8 cellular contexts compared by ENCODE assay signal in the genomic region with DNA sequence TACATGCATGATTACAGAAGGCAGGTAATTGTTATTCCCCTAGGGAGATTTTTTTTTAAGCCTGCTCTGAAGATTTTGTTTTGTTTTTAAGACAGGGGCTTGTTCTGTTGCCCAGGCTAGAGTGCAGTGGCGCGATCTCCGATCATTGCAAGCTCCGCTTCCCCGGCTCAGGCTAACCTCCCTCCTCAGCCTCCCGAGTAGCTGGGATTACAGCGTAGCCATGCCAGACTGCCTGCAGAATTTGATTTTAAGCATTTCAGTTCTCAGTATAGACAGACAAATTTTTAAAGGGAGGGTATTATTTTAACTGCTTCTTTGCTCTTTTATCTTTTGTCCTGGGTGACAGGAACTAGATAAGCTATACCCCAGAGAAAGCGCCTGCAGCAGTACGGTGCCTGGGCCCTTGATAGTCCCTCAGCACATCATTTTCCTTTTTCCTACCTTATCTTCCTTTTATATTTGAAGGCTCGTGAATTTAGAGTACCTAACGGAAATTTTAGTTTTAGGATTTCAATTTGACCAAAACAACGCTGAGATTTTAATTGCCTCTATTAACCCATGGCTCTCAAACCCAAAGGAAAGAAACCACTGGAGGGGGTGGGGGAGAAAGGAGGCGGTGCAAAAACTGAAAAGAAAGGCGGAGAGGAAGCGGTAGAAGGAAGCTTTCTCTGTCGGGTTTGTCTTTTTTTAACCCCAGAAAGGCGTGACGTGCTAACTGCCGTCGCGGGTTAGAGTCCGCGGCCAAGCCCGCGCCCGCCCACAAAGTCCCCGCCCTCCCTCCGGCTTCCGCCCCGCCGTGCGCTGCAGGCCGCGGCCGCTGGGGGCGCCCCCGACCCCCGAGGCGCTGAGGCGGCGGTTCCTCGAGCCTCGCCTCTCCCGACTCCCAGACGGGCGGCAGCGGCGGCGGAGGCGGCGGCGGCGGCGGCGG. TPM values are rescaled to one million over a fixed set of nuclear protein-coding genes. Genes with fewer than 3 reads are reported as not detected.
DNase-seq lines count a peak whose midpoint lies in the region; ATAC-seq and TF ChIP-seq lines count a peak whose summit lies in the region.

A gene (plus strand): TSS at position 886 of the 928 bp plus-strand sequence. CDS start 329 bp downstream, outside the sequence.

- POLR2A ChIA-PET in activated CD8-positive, alpha-beta memory T cell treated with anti-CD3 and anti-CD28 coated beads for 36 hours (lab: Charles Lee), result interaction anchor here (0.9 to 2.1 kb wide), 6 partner anchors 55 to 359 kb away, joined by 3 to 10 read pairs (median 6); a partner anchor contains a TSS

- peak within 1 kb of the TSS; percentile 36 for H3K9ac ChIP-seq in endodermal cell (ENCODE audit: extremely low read depth, low read length, poor library complexity, severe bottlenecking)

- H3K4me3 Mint-ChIP-seq in endodermal cell, result peak within 1 kb of the TSS; percentile 80

- no peaks in the 10 kb centered on the region for H3K27me3 ChIP-seq in endodermal cell (ENCODE audit: control insufficient read depth, insufficient read depth, low read length, poor library complexity, severe bottlenecking)

- H3K4me1 ChIP-seq in endodermal cell (ENCODE audit: control insufficient read depth, insufficient read depth, low read length), result no peaks in the 10 kb centered on the region

- no peaks in the 10 kb centered on the region for H3K36me3 ChIP-seq in endodermal cell (ENCODE audit: control insufficient read depth, insufficient read depth, low read length)

- peak within 1 kb of the TSS; percentile 80 for H3K27ac Mint-ChIP-seq in endodermal cell

- DNase-seq in COR-L47 (lab: John Stamatoyannopoulos, UW) (peak; percentile 76), HK-2 (ENCODE audit: unreplicated experiment) (peak; percentile 89), NOMO-1 (lab: John Stamatoyannopoulos, UW; ENCODE audit: unreplicated experiment in 2 of 2) (peak; percentile 93), endodermal cell (peak; percentile 96), midbrain (lab: John Stamatoyannopoulos, UW) (peak; percentile 81)
- DNase-seq in stimulated activated CD8-positive, alpha-beta memory T cell treated with anti-CD3 and anti-CD28 coated beads, Interleukin-15, amount 100 ng/mL, for 4 hours (ENCODE audit: low read depth in 2 of 2), result peak; percentile 78 to 86

- H3K27ac ChIP-seq in endodermal cell (ENCODE audit: low read depth, low read length), result no peak within 1 kb of the TSS

- no peaks in the 10 kb centered on the region for H3K36me3 Mint-ChIP-seq in endodermal cell (ENCODE audit: low read depth)

- H3K9me3 ChIP-seq in endodermal cell (ENCODE audit: control insufficient read depth, low read length), result no peaks in the 10 kb centered on the region

- peak; percentile 87 for TF ChIP-seq CTCF in endodermal cell (conservative IDR thresholded peaks at IDR 0.05)

- peaks cover 14% of the 10 kb centered on the region for H3K4me1 Mint-ChIP-seq in endodermal cell

- H3K9me3 Mint-ChIP-seq in endodermal cell, result no peaks in the 10 kb centered on the region

- peak; percentile 74 for ATAC-seq in GM19463 (IDR thresholded peaks at IDR 0.05; ENCODE audit: unreplicated experiment)

- 17 to 60% methylated on average over 14 to 55 of the region's 55 CpGs for WGBS in endodermal cell (ENCODE audit: insufficient coverage in 1 of 2, insufficient read length in 1 of 2), 2 experiments

- CTCF ChIA-PET in activated CD8-positive, alpha-beta memory T cell treated with anti-CD3 and anti-CD28 coated beads for 36 hours (lab: Charles Lee), result interaction anchor here (1.0 to 4.1 kb wide), 11 partner anchors 8 to 359 kb away, joined by 3 to 27 read pairs (median 5); a partner anchor contains a TSS

- peak within 1 kb of the TSS; percentile 88 for H3K4me3 ChIP-seq in endodermal cell (ENCODE audit: low read length)

- H3K27me3 Mint-ChIP-seq in endodermal cell (ENCODE audit: insufficient read depth), result no peaks in the 10 kb centered on the region

RNA-seq across cellular contexts. Expression of the gene that starts here (rescaled TPM):
- 10 to 100 TPM; 13.8 to 14.1 TPM for total RNA-seq in activated CD8-positive, alpha-beta memory T cell treated with anti-CD3 and anti-CD28 coated beads for 36 hours
- total RNA-seq in endodermal cell, result 10 to 100 TPM; 10.2 to 12.9 TPM
- 11.8 TPM for polyA plus RNA-seq in endodermal cell (2013, experiment 1 of 2)
- 13.5 TPM for polyA plus RNA-seq in endodermal cell (2013, experiment 2 of 2)
